7 cellular contexts compared by ENCODE assay signal in the genomic region with DNA sequence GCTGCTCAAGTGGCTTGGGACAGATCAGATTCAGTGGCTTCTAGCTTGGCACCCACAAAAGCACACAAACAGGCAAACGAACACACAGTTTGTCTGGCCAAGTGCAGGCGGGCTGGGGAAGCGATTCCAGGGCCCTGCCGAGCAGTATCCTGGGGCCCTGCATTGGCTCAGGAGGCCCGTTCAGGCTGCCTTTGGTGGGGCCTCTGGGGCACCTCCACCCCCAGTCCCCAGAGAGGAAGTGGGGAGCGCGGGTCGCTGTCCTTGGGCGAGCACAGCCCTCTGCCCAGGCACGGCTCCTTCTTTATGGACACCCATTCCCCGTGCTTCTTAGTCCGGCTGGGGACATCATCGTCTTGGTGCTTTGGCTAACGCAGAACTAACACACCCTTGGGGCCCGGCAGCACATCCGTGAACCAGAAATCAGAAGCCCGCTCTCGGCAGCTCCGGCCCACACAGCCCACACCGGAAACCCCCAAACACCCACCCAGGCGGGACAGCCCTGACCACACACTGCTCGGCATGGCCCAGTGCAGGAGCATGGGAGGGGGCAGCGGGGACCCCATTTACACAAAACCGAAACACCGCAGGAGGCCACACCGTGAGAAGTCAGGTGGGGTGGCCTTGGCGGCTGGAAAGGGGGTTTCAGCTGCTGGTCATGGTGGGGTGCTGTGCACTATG.
A peak's percentile ranks its signal among the peaks of the same experiment; 100 is the strongest.
DNase-seq lines count a peak whose midpoint lies in the region; ATAC-seq lines count a peak whose summit lies in the region.
"Not testable (repeated sequence)": the region's sequence is repeated elsewhere in the genome, so short reads cannot be mapped to it uniquely, and the experiment has no call there.

No MANE protein-coding gene starts in this region.

- not testable (repeated sequence) for H3K27ac Mint-ChIP-seq in stimulated activated memory B cell treated with anti-CD40 and anti-IgM and Interleukin-4, amounts not matched to agents 10 μg/mL and 1 μg/mL and 100 μg/mL, for 72 hours

- H3K4me3 Mint-ChIP-seq in stimulated activated memory B cell treated with anti-CD40 and anti-IgM and Interleukin-4, amounts not matched to agents 10 μg/mL and 1 μg/mL and 100 μg/mL, for 72 hours = not testable (repeated sequence)

- not testable (repeated sequence) for H3K4me1 Mint-ChIP-seq in stimulated activated memory B cell treated with anti-CD40 and anti-IgM and Interleukin-4, amounts not matched to agents 10 μg/mL and 1 μg/mL and 100 μg/mL, for 72 hours

- not testable (repeated sequence) for H3K36me3 Mint-ChIP-seq in stimulated activated memory B cell treated with anti-CD40 and anti-IgM and Interleukin-4, amounts not matched to agents 10 μg/mL and 1 μg/mL and 100 μg/mL, for 72 hours

- H3K9me3 Mint-ChIP-seq in stimulated activated memory B cell treated with anti-CD40 and anti-IgM and Interleukin-4, amounts not matched to agents 10 μg/mL and 1 μg/mL and 100 μg/mL, for 72 hours = not testable (repeated sequence)

- ATAC-seq in GM18498 (IDR thresholded peaks at IDR 0.05; ENCODE audit: unreplicated experiment) (peak; percentile 54), GM18907 (IDR thresholded peaks at IDR 0.05; ENCODE audit: unreplicated experiment) (peak; percentile 73), GM21723 (IDR thresholded peaks at IDR 0.05; ENCODE audit: unreplicated experiment) (peak; percentile 62), HG02759 (IDR thresholded peaks at IDR 0.05; ENCODE audit: unreplicated experiment) (peak; percentile 67), HG03432 (IDR thresholded peaks at IDR 0.05; ENCODE audit: unreplicated experiment) (peak; percentile 59)
- ATAC-seq in stimulated activated memory B cell treated with anti-CD40 and anti-IgM and Interleukin-4, amounts not matched to agents 10 μg/mL and 1 μg/mL and 100 μg/mL, for 72 hours = peak; percentile 77

- H3K27me3 Mint-ChIP-seq in stimulated activated memory B cell treated with anti-CD40 and anti-IgM and Interleukin-4, amounts not matched to agents 10 μg/mL and 1 μg/mL and 100 μg/mL, for 72 hours = not testable (repeated sequence)

- peak; percentile 22 for DNase-seq in mesenteric fat pad (ENCODE audit: low spot score)

Comparison
In these comparisons a context has a peak if more than half of its experiments do, and no peak if none do; other contexts are left out.
1. Peak in every context shown above with its lines: DNase-seq and ATAC-seq.